Comparison of ENCODE assay signal across 10 cellular contexts in genomic region chr16:19844945-19845641, GRCh38. TPM values are rescaled to one million over a fixed set of nuclear protein-coding genes. Genes with fewer than 3 reads are reported as not detected.
DNase-seq lines count a peak whose midpoint lies in the region; ATAC-seq and TF ChIP-seq lines count a peak whose summit lies in the region.
"Had no signal": no experiment of that assay in that cellular context is flagged by ENCODE, and none has a peak within 500 bp of the region (broad histone marks: within the 10 kb centered on the region; RNA-seq: fewer than 3 reads in every experiment).

No MANE protein-coding gene starts in this region.

- no peaks in the 10 kb centered on the region for H4K20me1 ChIP-seq in PC-3 (ENCODE audit: low read length)

- no peak overlapping the region for H2BK120ac ChIP-seq in trophoblast cell (ENCODE audit: insufficient read depth, low read length, poor library complexity)

- no peak overlapping the region for H3K23ac ChIP-seq in trophoblast cell (ENCODE audit: low read length)

- H3K9me3 ChIP-seq in PC-3 (ENCODE audit: low read length) (no peaks in the 10 kb centered on the region), trophoblast cell (ENCODE audit: insufficient read depth, low read depth, low read length) (no peaks in the 10 kb centered on the region)

- no TSS peak for BruUV-seq in PC-3 (replicated peaks; lab: Mats Ljungman, UMichigan)

- POLR2A ChIA-PET in PC-3 (lab: Charles Lee; ENCODE audit: unreplicated experiment), result no interaction called here

- no peaks in the 10 kb centered on the region for H3K79me1 ChIP-seq in trophoblast cell (ENCODE audit: low read length)

- H3K4me1 ChIP-seq in PC-3 (ENCODE audit: insufficient read depth, low read length) (peaks cover 16% of the 10 kb centered on the region), trophoblast cell (ENCODE audit: control insufficient read depth in 1 of 2, insufficient read depth in 2 of 2, low read length in 2 of 2) (no peaks in the 10 kb centered on the region)

- H3K9ac ChIP-seq in PC-3 (ENCODE audit: low read length), result no peak overlapping the region
- no peak overlapping the region for H3K9ac ChIP-seq in trophoblast cell (ENCODE audit: low read length)

- no peaks in the 10 kb centered on the region for H3K79me2 ChIP-seq in PC-3 (ENCODE audit: low read length)
- H3K79me2 ChIP-seq in trophoblast cell (ENCODE audit: control insufficient read depth, insufficient read depth, low read length, poor library complexity), result no peaks in the 10 kb centered on the region

- intact Hi-C loops in PC-3 (cut with micrococcal nuclease), result no loop called here

- no peak overlapping the region for H3K27ac Mint-ChIP-seq in activated naive CD4-positive, alpha-beta T cell treated with anti-CD3 and anti-CD28 coated beads, Interleukin-2, amount 50 U/mL, for 72 hours
- H3K27ac Mint-ChIP-seq: memory B cell; T-helper 2 cell treated with Interferon-gamma antibody and Interleukin-4, amounts not matched to agents 5 μg/mL and 100 μg/mL, for 36 hours had no signal

- in situ Hi-C loops in Caki2 (cut with HindIII; ENCODE audit: low pct_unique_long_range_greater_than_20kb, low sequenced_read_pairs), result no loop called here

- no peaks in the 10 kb centered on the region for H3K9me3 Mint-ChIP-seq in activated naive CD4-positive, alpha-beta T cell treated with anti-CD3 and anti-CD28 coated beads, Interleukin-2, amount 50 U/mL, for 72 hours
- H3K9me3 Mint-ChIP-seq: memory B cell; T-helper 2 cell treated with Interferon-gamma antibody and Interleukin-4, amounts not matched to agents 5 μg/mL and 100 μg/mL, for 36 hours had no signal

- H3K4me3 ChIP-seq in PC-3 (ENCODE audit: low read length), result no peak overlapping the region
- H3K4me3 ChIP-seq in trophoblast cell (ENCODE audit: low read depth, low read length), result no peak overlapping the region

- H2AK5ac ChIP-seq in trophoblast cell (ENCODE audit: low read length), result no peak overlapping the region

- H3K27ac ChIP-seq in PC-3 (ENCODE audit: low read length), result peak overlapping the region; percentile 50
- H3K27ac ChIP-seq in trophoblast cell (ENCODE audit: low read depth, low read length), result no peak overlapping the region

- H2BK12ac ChIP-seq in trophoblast cell (ENCODE audit: low read length), result no peak overlapping the region

- WGBS in trophoblast cell (ENCODE audit: extremely low coverage, insufficient coverage, insufficient read length), result no CpG with 5 or more reads among the region's 11 CpGs

- peak; percentile 79 for ATAC-seq in PC-3
- ATAC-seq in activated naive CD4-positive, alpha-beta T cell treated with anti-CD3 and anti-CD28 coated beads, Interleukin-2, amount 50 U/mL, for 72 hours, result no peak

- no peak overlapping the region for H4K12ac ChIP-seq in trophoblast cell (ENCODE audit: low read depth, low read length)

- H3K14ac ChIP-seq in trophoblast cell (ENCODE audit: low read length), result no peak overlapping the region

- H3K4me2 ChIP-seq in PC-3 (ENCODE audit: low read length), result peak overlapping the region; percentile 48
- no peak overlapping the region for H3K4me2 ChIP-seq in trophoblast cell (ENCODE audit: low read length)

- no peak overlapping the region for H2BK5ac ChIP-seq in trophoblast cell (ENCODE audit: low read depth, low read length, poor library complexity)

- H3K18ac ChIP-seq in trophoblast cell (ENCODE audit: low read length), result no peak overlapping the region

- no peak for TF ChIP-seq CTCF in PC-3 (conservative IDR thresholded peaks at IDR 0.05; ENCODE audit: low read depth, low read length)

- H3K9me2 ChIP-seq in PC-3 (replicated peaks; ENCODE audit: low read length), result no peaks in the 10 kb centered on the region

- H4K8ac ChIP-seq in trophoblast cell (ENCODE audit: low read depth, low read length), result no peak overlapping the region

- no peaks in the 10 kb centered on the region for H3K36me3 Mint-ChIP-seq in activated naive CD4-positive, alpha-beta T cell treated with anti-CD3 and anti-CD28 coated beads, Interleukin-2, amount 50 U/mL, for 72 hours
- H3K36me3 Mint-ChIP-seq: memory B cell had no signal

- H3K27me3 ChIP-seq in PC-3 (ENCODE audit: low read length) (no peaks in the 10 kb centered on the region), trophoblast cell (ENCODE audit: insufficient read depth, low read length) (no peaks in the 10 kb centered on the region)

- CTCF ChIA-PET in PC-3 (lab: Charles Lee), result no interaction called here

- H2AFZ ChIP-seq in PC-3 (ENCODE audit: low read length) (peak overlapping the region; percentile 60; the same call in 1 of the 2 replicates), trophoblast cell (ENCODE audit: insufficient read depth, low read length, poor library complexity) (no peak overlapping the region)

- H3K36me3 ChIP-seq in PC-3 (ENCODE audit: low read depth, low read length), result no peaks in the 10 kb centered on the region
- no peaks in the 10 kb centered on the region for H3K36me3 ChIP-seq in trophoblast cell (ENCODE audit: control insufficient read depth in 1 of 2, insufficient read depth in 2 of 2, low read length in 2 of 2)

- H3K4ac ChIP-seq in trophoblast cell (ENCODE audit: low read depth, low read length), result no peak overlapping the region

- H4K91ac ChIP-seq in trophoblast cell (ENCODE audit: low read depth, low read length), result no peak overlapping the region

- DNase-seq in Caki2 (ENCODE audit: low read depth) (peak; percentile 79), PC-3 (peak; percentile 53), fibroblast of gingiva (ENCODE audit: low read depth) (peak; percentile 73), trophoblast cell (peak; percentile 48 to 72), NOMO-1 treated with DMSO at 0.1 percent for 48 hours (lab: John Stamatoyannopoulos, UW; ENCODE audit: unreplicated experiment) (no peak), DMS153 (lab: John Stamatoyannopoulos, UW) (no peak)
- DNase-seq in activated naive CD4-positive, alpha-beta T cell treated with anti-CD3 and anti-CD28 coated beads, Interleukin-2, amount 50 U/mL, for 72 hours (ENCODE audit: low spot score in 2 of 2), result no peak
- DNase-seq in activated naive CD4-positive, alpha-beta T cell (lab: John Stamatoyannopoulos, UW), result no peak

- peaks cover 5% of the 10 kb centered on the region for H3F3A ChIP-seq in PC-3 (ENCODE audit: low read length, unreplicated experiment)

RNA-seq across cellular contexts. Expression of gene GPRC5B, which starts 39.6 kb away (rescaled TPM):
- 37.1 and 43.6 TPM in 2 replicates for total RNA-seq in Caki2 (2014; rRNA removed; shearing (Covaris generic); ENCODE audit: low replicate concordance)
- 5.5 and 12.4 TPM in 2 replicates for total RNA-seq in PC-3 (2014; rRNA removed)
- 42.9 and 43.4 TPM in 2 replicates for polyA plus RNA-seq in trophoblast cell (2013)
- total RNA-seq in activated naive CD4-positive, alpha-beta T cell treated with anti-CD3 and anti-CD28 coated beads, Interleukin-2, amount 50 U/mL, for 72 hours, result under 1 TPM; 0.37 to 0.59 TPM

Comparison
In these comparisons a context has a peak if more than half of its experiments do, and no peak if none do; other contexts are left out.
1. DNase-seq: peak in Caki2 (single experiment), PC-3 (single experiment), fibroblast of gingiva (single experiment) and trophoblast cell (2 of 2); none in activated naive CD4-positive, alpha-beta T cell treated with anti-CD3 and anti-CD28 coated beads, Interleukin-2, amount 50 U/mL, for 72 hours (0 of 2), NOMO-1 treated with DMSO at 0.1 percent for 48 hours (single experiment), DMS153 (single experiment) and activated naive CD4-positive, alpha-beta T cell (0 of 4).